Comparison of ENCODE assay signal across 10 cellular contexts in the genomic region with DNA sequence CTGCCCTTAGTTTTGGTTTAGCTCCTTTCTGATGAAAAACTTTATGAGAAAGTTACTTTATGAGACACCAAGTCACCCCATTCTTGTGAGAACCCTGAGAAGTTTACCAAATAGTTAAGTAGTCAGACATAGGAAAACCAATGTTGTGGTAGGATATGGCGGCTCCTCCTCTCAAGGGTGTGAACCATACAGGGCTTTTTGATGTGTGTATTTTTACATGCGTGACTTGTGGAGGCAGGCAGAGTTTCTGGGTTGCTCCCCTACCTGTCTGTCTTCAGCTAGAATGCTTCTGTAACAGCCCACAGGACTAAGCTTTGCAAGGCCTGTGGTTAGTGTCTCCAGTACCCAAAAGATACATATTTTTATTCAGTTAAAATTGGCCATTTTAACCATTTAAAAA. TPM values are rescaled to one million over a fixed set of nuclear protein-coding genes. Genes with fewer than 3 reads are reported as not detected.
DNase-seq lines count a peak whose midpoint lies in the region; ATAC-seq and TF ChIP-seq lines count a peak whose summit lies in the region.
"Had no signal": no experiment of that assay in that cellular context is flagged by ENCODE, and none has a peak within 500 bp of the region (broad histone marks: within the 10 kb centered on the region; RNA-seq: fewer than 3 reads in every experiment).

No MANE protein-coding gene starts in this region.

- WGBS in suprapubic skin = 67% methylated on average over 2 of the region's 2 CpGs
- 95 to 100% methylated on average over 2 of the region's 2 CpGs for WGBS in thyroid gland, 2 donors

- H3K9me3 ChIP-seq in T-helper 17 cell (ENCODE audit: control insufficient read depth, low read length, poor library complexity, severe bottlenecking) (no peaks in the 10 kb centered on the region), suprapubic skin (no peaks in the 10 kb centered on the region), thyroid gland (no peaks in the 10 kb centered on the region)
- H3K9me3 ChIP-seq: HAP-1 had no signal

- no peak for TF ChIP-seq CTCF in suprapubic skin (IDR thresholded peaks at IDR 0.05)
- TF ChIP-seq CTCF in thyroid gland (IDR thresholded peaks at IDR 0.05) = no peak

- peaks cover 5% of the 10 kb centered on the region for H3K36me3 Mint-ChIP-seq in T-helper 17 cell (ENCODE audit: low read depth)

- peak overlapping the region; percentile 99 for H3K27ac Mint-ChIP-seq in T-helper 17 cell

- DNase-seq in Right ventricle myocardium superior (no peak), Right ventricle myocardium inferior (ENCODE audit: missing footprints) (no peak), T-helper 17 cell (peak in 2 of 3 donors; percentile 49), suprapubic skin (ENCODE audit: low spot score in 2 of 2) (no peak), thyroid gland (no peak), globus pallidus (ENCODE audit: low spot score) (no peak)
- DNase-seq in effector CD4-positive, alpha-beta T cell = peak; percentile 61

- H3K27ac ChIP-seq in suprapubic skin (peak overlapping the region; percentile 55), thyroid gland (peak overlapping the region in 1 of 3 donors; percentile 29)

- H3K36me3 ChIP-seq in suprapubic skin = no peaks in the 10 kb centered on the region
- no peaks in the 10 kb centered on the region for H3K36me3 ChIP-seq in thyroid gland
- H3K36me3 ChIP-seq: HAP-1 had no signal

- peak; percentile 19 for ATAC-seq in Right ventricle myocardium superior (ENCODE audit: poor library complexity)
- no peak for ATAC-seq in Right ventricle myocardium inferior
- ATAC-seq in T-helper 17 cell = peak; percentile 86
- ATAC-seq in GM21526 (IDR thresholded peaks at IDR 0.05; ENCODE audit: low FRiP score, unreplicated experiment) = no peak

- no peak for TF ChIP-seq POLR2A in suprapubic skin (IDR thresholded peaks at IDR 0.05)
- no peak for TF ChIP-seq POLR2A in thyroid gland (IDR thresholded peaks at IDR 0.05)

- no peak for TF ChIP-seq EP300 in suprapubic skin (IDR thresholded peaks at IDR 0.05)

- H3K4me1 Mint-ChIP-seq in T-helper 17 cell = peaks cover 69% of the 10 kb centered on the region

- peak overlapping the region; percentile 81 for H3K4me3 Mint-ChIP-seq in T-helper 17 cell

- H3K4me1 ChIP-seq in suprapubic skin = peaks cover 89% of the 10 kb centered on the region
- peaks cover 31 to 48% of the 10 kb centered on the region in 2 donors for H3K4me1 ChIP-seq in thyroid gland

- intact Hi-C loops in Right ventricle myocardium superior (cut with DNase I) (no loop called here), Right ventricle myocardium inferior (cut with DNase I) (no loop called here), thyroid gland (cut with DNase I) (no loop called here)

- no peaks in the 10 kb centered on the region for H3K27me3 Mint-ChIP-seq in T-helper 17 cell

- H3K27me3 ChIP-seq in suprapubic skin = no peaks in the 10 kb centered on the region
- H3K27me3 ChIP-seq in thyroid gland = no peaks in the 10 kb centered on the region

- H3K4me3 ChIP-seq in suprapubic skin (no peak overlapping the region), thyroid gland (replicated peaks in 1 of 3) (no peak overlapping the region)
- H3K4me3 ChIP-seq: HAP-1 had no signal

RNA-seq across cellular contexts. Expression of gene UBAC2, which starts 18.3 kb away (rescaled TPM):
- 35.4 TPM for total RNA-seq in Right ventricle myocardium superior
- total RNA-seq in Right ventricle myocardium inferior = 39.1 TPM
- 10 to 100 TPM; 74.2 to 75.3 TPM for total RNA-seq in T-helper 17 cell
- 100 to 1,000 TPM in 2 of 4 donors, 10 to 100 TPM in 2; 67.3 to 111 (median 93.8) TPM for total RNA-seq in suprapubic skin
- 10 to 100 TPM; 56.8 to 88.5 (median 77.7) TPM for total RNA-seq in thyroid gland

RNA-seq across cellular contexts. Expression of gene GPR18, which starts 39.2 kb away (rescaled TPM):
- total RNA-seq in Right ventricle myocardium superior (not detected), Right ventricle myocardium inferior (not detected), T-helper 17 cell (10 to 100 TPM; 10.1 to 13.6 TPM), suprapubic skin (not detected), thyroid gland (under 1 TPM in 2 of 4 donors, not detected in 2; 0.27 to 0.96 TPM)
- total RNA-seq: left cardiac atrium had no signal

Comparison
In these comparisons a context has a peak if more than half of its experiments do, and no peak if none do; other contexts are left out.
1. ATAC-seq: peak in Right ventricle myocardium superior (single experiment) and T-helper 17 cell (single experiment); none in Right ventricle myocardium inferior (single experiment) and GM21526 (single experiment).
2. DNase-seq: peak in T-helper 17 cell (2 of 3) and effector CD4-positive, alpha-beta T cell (single experiment); none in Right ventricle myocardium superior (single experiment), Right ventricle myocardium inferior (single experiment), suprapubic skin (0 of 2), thyroid gland (0 of 2) and globus pallidus (single experiment).
3. RNA of gene GPR18, which starts 39.2 kb away (total RNA-seq): 10.1 to 13.6 TPM in T-helper 17 cell; 0.27 to 0.96 TPM in thyroid gland, not detected in Right ventricle myocardium inferior (single experiment), not detected in Right ventricle myocardium superior (single experiment) and not detected in suprapubic skin; every median in the first group is over 4 times any median in the second.